ENCODE assay signal across 1 cellular context in genomic region chr2:27583390-27583915, GRCh38.
TF ChIP-seq lines count a peak whose summit lies in the region.

No MANE protein-coding gene starts in this region.

TF ChIP-seq in WTC11, 78 proteins besides CTCF, POLR2A, EP300 and RAD21 (continued from another document):
- no peak for TF ChIP-seq STAT6 (CRISPR knock-in tag; conservative IDR thresholded peaks at IDR 0.05; ENCODE audit: low read depth)
- no peak for TF ChIP-seq AR (CRISPR knock-in tag; IDR thresholded peaks at IDR 0.05)
- TF ChIP-seq TEAD1 (CRISPR knock-in tag; IDR thresholded peaks at IDR 0.05): no peak
- TF ChIP-seq TP53 (CRISPR knock-in tag; IDR thresholded peaks at IDR 0.05): no peak
